28 cellular contexts compared by ENCODE assay signal in genomic region chr10:7811000-7811399, GRCh38.
"Had no signal": no experiment of that assay in that cellular context is flagged by ENCODE, and none has a peak within 500 bp of the region (broad histone marks: within the 10 kb centered on the region; RNA-seq: fewer than 3 reads in every experiment).

No MANE protein-coding gene starts in this region.

- H3K36me3 Mint-ChIP-seq: naive B cell had no signal

- H3K4me3 Mint-ChIP-seq: activated CD4-positive, alpha-beta memory T cell treated with anti-CD3 and anti-CD28 coated beads for 36 hours; activated CD4-positive, alpha-beta T cell treated with anti-CD3 and anti-CD28 coated beads, Interleukin-2, amount 10 ng/mL, durations not matched to agents 24 days and 14 days; activated naive CD4-positive, alpha-beta T cell treated with anti-CD3 and anti-CD28 coated beads for 36 hours; activated T-helper 1 cell treated with anti-CD3 and anti-CD28 coated beads, Interleukin-12 subunit alpha, Interleukin-12 subunit beta, Interleukin-2, Interleukin-4 antibody, amounts not matched to agents 30 ng/mL and 10 ng/mL and 1 ng/mL, durations not matched to agents 14 hours and 24 hours and 36 hours; dendritic cell treated with granulocyte-macrophage colony-stimulating factor and Interleukin-4, amounts not matched to agents 40 ng/mL and 50 ng/mL, for 4 days; endodermal cell; mesothelial cell of epicardium; naive B cell; T-helper 1 cell treated with Interleukin-12 subunit alpha and Interleukin-12 subunit beta and Interleukin-4 antibody, amounts not matched to agents 30 μg/mL and 1 μg/mL, for 36 hours had no signal

- ATAC-seq: gastroesophageal sphincter had no signal

- FAIRE-seq: keratinocyte had no signal

- H3K9me3 ChIP-seq: gastroesophageal sphincter, right atrium auricular region, spleen, suprapubic skin, tibial artery had no signal

- DNase-seq: activated CD4-positive, alpha-beta memory T cell treated with anti-CD3 and anti-CD28 coated beads for 36 hours; activated CD4-positive, alpha-beta T cell treated with anti-CD3 and anti-CD28 coated beads, Interleukin-2, amount 10 ng/mL, durations not matched to agents 24 days and 14 days; activated CD4-positive, CD25-positive, alpha-beta regulatory T cell treated with anti-CD3 and anti-CD28 coated beads, Interleukin-2, amount 50 U/mL, for 72 hours; activated CD8-positive, alpha-beta memory T cell treated with anti-CD3 and anti-CD28 coated beads, Interleukin-2, amount 50 U/mL, for 4 hours; activated effector memory CD4-positive, alpha-beta T cell treated with anti-CD3 and anti-CD28 coated beads, Interleukin-2, amount 50 U/mL, for 16 hours; activated naive CD4-positive, alpha-beta T cell treated with anti-CD3 and anti-CD28 coated beads for 36 hours; activated T-cell treated with anti-CD3 and anti-CD28 coated beads, Interleukin-2, amount 50 U/mL, for 1 hour; amygdala; central memory CD4-positive, alpha-beta T cell; endodermal cell; hippocampal formation; left colon; naive B cell; nucleus accumbens; spleen; stimulated activated naive CD4-positive, alpha-beta T cell; T1000; tibial artery; WERI-Rb-1 had no signal

- H3K4me1 ChIP-seq: gastroesophageal sphincter, right atrium auricular region, spleen, suprapubic skin, tibial artery had no signal

- H3K27ac Mint-ChIP-seq: activated CD4-positive, alpha-beta memory T cell treated with anti-CD3 and anti-CD28 coated beads for 36 hours; activated CD4-positive, alpha-beta T cell treated with anti-CD3 and anti-CD28 coated beads, Interleukin-2, amount 10 ng/mL, durations not matched to agents 24 days and 14 days; activated naive CD4-positive, alpha-beta T cell treated with anti-CD3 and anti-CD28 coated beads for 36 hours; activated T-helper 1 cell treated with anti-CD3 and anti-CD28 coated beads, Interleukin-12 subunit alpha, Interleukin-12 subunit beta, Interleukin-2, Interleukin-4 antibody, amounts not matched to agents 30 ng/mL and 10 ng/mL and 1 ng/mL, durations not matched to agents 14 hours and 24 hours and 36 hours; dendritic cell treated with granulocyte-macrophage colony-stimulating factor and Interleukin-4, amounts not matched to agents 40 ng/mL and 50 ng/mL, for 4 days; endodermal cell; mesothelial cell of epicardium; T-helper 1 cell treated with Interleukin-12 subunit alpha and Interleukin-12 subunit beta and Interleukin-4 antibody, amounts not matched to agents 30 μg/mL and 1 μg/mL, for 36 hours had no signal

- H3K27ac ChIP-seq: gastroesophageal sphincter, right atrium auricular region, spleen, suprapubic skin, tibial artery, WERI-Rb-1 had no signal

- H3K4me3 ChIP-seq: gastroesophageal sphincter, right atrium auricular region, spleen, suprapubic skin, tibial artery had no signal

- H3K27me3 ChIP-seq: gastroesophageal sphincter, right atrium auricular region, spleen, suprapubic skin had no signal

- H3K4me1 Mint-ChIP-seq: activated CD4-positive, alpha-beta T cell treated with anti-CD3 and anti-CD28 coated beads, Interleukin-2, amount 10 ng/mL, durations not matched to agents 24 days and 14 days; mesothelial cell of epicardium; naive B cell; neural crest cell had no signal
